ENCODE assay signal across 1 cellular context in genomic region chr9:127732444-127732843, GRCh38.
TF ChIP-seq lines count a peak whose summit lies in the region.

No MANE protein-coding gene starts in this region.

TF ChIP-seq in WTC11, 78 proteins besides CTCF, POLR2A, EP300 and RAD21 (continued from another document):
- no peak for TF ChIP-seq PRDM15 (CRISPR knock-in tag; IDR thresholded peaks at IDR 0.05)
- no peak for TF ChIP-seq AFF4 (CRISPR knock-in tag; IDR thresholded peaks at IDR 0.05; ENCODE audit: borderline replicate concordance)
- no peak for TF ChIP-seq ZNF671 (CRISPR knock-in tag; IDR thresholded peaks at IDR 0.05)
- no peak for TF ChIP-seq ATF1 (CRISPR knock-in tag; IDR thresholded peaks at IDR 0.05)
- TF ChIP-seq TEAD1 (CRISPR knock-in tag; IDR thresholded peaks at IDR 0.05): no peak
- TF ChIP-seq ATF2 (CRISPR knock-in tag; IDR thresholded peaks at IDR 0.05; ENCODE audit: borderline replicate concordance, low read depth): no peak
